15 cellular contexts compared by ENCODE assay signal in the genomic region with DNA sequence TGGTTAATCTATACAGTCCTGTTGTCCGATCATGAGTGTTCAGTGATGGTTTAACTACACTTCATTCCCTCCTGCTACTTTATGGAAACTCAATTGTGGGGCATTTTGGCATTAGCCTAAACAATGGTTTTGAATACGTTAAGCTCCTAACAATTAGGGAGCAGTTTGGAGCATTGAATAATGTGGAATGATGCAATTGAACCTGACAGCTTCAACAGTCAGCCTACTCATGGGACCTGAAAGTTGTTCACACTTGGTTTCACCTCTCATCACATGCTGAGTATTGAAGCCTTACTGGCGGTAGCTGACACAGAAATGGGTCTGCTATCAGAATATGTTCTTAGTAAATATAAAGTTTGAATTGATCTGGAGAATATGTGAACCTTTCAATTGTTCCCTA.
DNase-seq lines count a peak whose midpoint lies in the region; ATAC-seq and TF ChIP-seq lines count a peak whose summit lies in the region.
"Had no signal": no experiment of that assay in that cellular context is flagged by ENCODE, and none has a peak within 500 bp of the region (broad histone marks: within the 10 kb centered on the region; RNA-seq: fewer than 3 reads in every experiment).

No MANE protein-coding gene starts in this region.

- H3K27me3 Mint-ChIP-seq in brain (no peaks in the 10 kb centered on the region), neural progenitor cell (ENCODE audit: insufficient read depth, low read depth) (no peaks in the 10 kb centered on the region)
- H3K27me3 Mint-ChIP-seq: stimulated activated naive B cell treated with anti-CD40 and anti-IgM and Interleukin-4, amounts not matched to agents 10 μg/mL and 1 μg/mL and 100 μg/mL, for 72 hours had no signal

- peaks cover 2% of the 10 kb centered on the region for H3K79me1 ChIP-seq in mesenchymal stem cell (replicated peaks; ENCODE audit: low read length, poor library complexity, severe bottlenecking)

- no peak overlapping the region for H3K4ac ChIP-seq in mesenchymal stem cell (ENCODE audit: low read depth in 1 of 2, low read length in 2 of 2)

- H3K23ac ChIP-seq in mesenchymal stem cell (ENCODE audit: low read length in 2 of 2) = no peak overlapping the region

- peaks cover 27% of the 10 kb centered on the region for H3K36me3 Mint-ChIP-seq in brain
- H3K36me3 Mint-ChIP-seq in neural progenitor cell = peaks cover 22% of the 10 kb centered on the region

- H2BK5ac ChIP-seq in mesenchymal stem cell (ENCODE audit: low read depth, low read length, poor library complexity, severe bottlenecking) = no peak overlapping the region

- no peak overlapping the region for H3K9ac ChIP-seq in neural progenitor cell
- H3K9ac ChIP-seq in mesenchymal stem cell (ENCODE audit: low read length) = no peak overlapping the region

- H4K91ac ChIP-seq in mesenchymal stem cell (ENCODE audit: low read length) = no peak overlapping the region

- no peak overlapping the region for H2BK120ac ChIP-seq in mesenchymal stem cell (ENCODE audit: low read depth, low read length)

- H3K27me3 ChIP-seq in neural progenitor cell (no peaks in the 10 kb centered on the region), mesenchymal stem cell (ENCODE audit: control insufficient read depth in 1 of 2, insufficient read depth in 1 of 2, low read length in 2 of 2) (no peaks in the 10 kb centered on the region)
- H3K27me3 ChIP-seq: esophagus squamous epithelium had no signal

- H3K4me1 Mint-ChIP-seq in brain (peaks cover 79% of the 10 kb centered on the region), neural progenitor cell (peaks cover 42% of the 10 kb centered on the region)

- H3K36me3 ChIP-seq in neural progenitor cell (peaks cover under 1% of the 10 kb centered on the region), mesenchymal stem cell (ENCODE audit: control insufficient read depth in 1 of 2, insufficient read depth in 2 of 2, low read depth in 1 of 2, low read length in 2 of 2) (peaks cover 0 to 49% of the 10 kb centered on the region in 2 experiments)

- H3K9me3 ChIP-seq in neural progenitor cell (ENCODE audit: low read depth) (no peaks in the 10 kb centered on the region), mesenchymal stem cell (ENCODE audit: control insufficient read depth, low read length) (no peaks in the 10 kb centered on the region)
- H3K9me3 ChIP-seq: esophagus squamous epithelium had no signal

- H3K4me2 ChIP-seq in neural progenitor cell (no peak overlapping the region), mesenchymal stem cell (ENCODE audit: low read length, poor library complexity, severe bottlenecking) (no peak overlapping the region)

- peaks cover 20% of the 10 kb centered on the region for H3F3A ChIP-seq in neural progenitor cell (ENCODE audit: low read depth)

- 90% methylated on average over 3 of the region's 3 CpGs for WGBS in mesenchymal stem cell

- DNase-seq in NCI-H2107 treated with DMSO at 0.1 percent for 48 hours (lab: John Stamatoyannopoulos, UW; ENCODE audit: unreplicated experiment) = peak; percentile 3
- no peak for DNase-seq in NCI-H2107 (lab: John Stamatoyannopoulos, UW)
- peak; percentile 35 for DNase-seq in neural progenitor cell (ENCODE audit: low spot score)
- DNase-seq in NCI-H2227 (lab: John Stamatoyannopoulos, UW; ENCODE audit: unreplicated experiment) = no peak
- DNase-seq in mesenchymal stem cell = no peak
- DNase-seq: activated CD8-positive, alpha-beta memory T cell treated with anti-CD3 and anti-CD28 coated beads, Interleukin-2, amount 50 U/mL, for 4 hours; esophagus squamous epithelium; MV-4-11; stimulated activated naive B cell treated with anti-CD40 and anti-IgM and Interleukin-4, amounts not matched to agents 10 μg/mL and 1 μg/mL and 100 μg/mL, for 72 hours had no signal

- H3K4me3 ChIP-seq in neural progenitor cell (no peak overlapping the region), mesenchymal stem cell (ENCODE audit: insufficient read depth in 1 of 2, low read depth in 1 of 2, low read length in 2 of 2) (no peak overlapping the region)
- H3K4me3 ChIP-seq: esophagus squamous epithelium, lung had no signal

- no peaks in the 10 kb centered on the region for H3K9me3 Mint-ChIP-seq in brain
- H3K9me3 Mint-ChIP-seq in neural progenitor cell = no peaks in the 10 kb centered on the region
- H3K9me3 Mint-ChIP-seq: neural crest cell had no signal

- TF ChIP-seq CTCF in brain (conservative IDR thresholded peaks at IDR 0.05) = no peak
- TF ChIP-seq CTCF in neural progenitor cell (IDR thresholded peaks at IDR 0.05) = no peak

- no peak overlapping the region for H2AK5ac ChIP-seq in mesenchymal stem cell (ENCODE audit: low read length, severe bottlenecking)

- H3K27ac ChIP-seq in neural progenitor cell = no peak overlapping the region
- no peak overlapping the region for H3K27ac ChIP-seq in mesenchymal stem cell (ENCODE audit: low read length, poor library complexity, severe bottlenecking)
- H3K27ac ChIP-seq: 22Rv1, esophagus squamous epithelium had no signal

- ATAC-seq in HG03432 (IDR thresholded peaks at IDR 0.05; ENCODE audit: unreplicated experiment) (peak; percentile 33), GM18907 (IDR thresholded peaks at IDR 0.05; ENCODE audit: unreplicated experiment) (no peak)
- ATAC-seq: stimulated activated naive B cell treated with anti-CD40 and anti-IgM and Interleukin-4, amounts not matched to agents 10 μg/mL and 1 μg/mL and 100 μg/mL, for 72 hours had no signal

- H2BK12ac ChIP-seq in mesenchymal stem cell (ENCODE audit: low read length in 2 of 2) = no peak overlapping the region

- no peak overlapping the region for H2BK15ac ChIP-seq in mesenchymal stem cell (ENCODE audit: low read depth, poor library complexity, severe bottlenecking)

- H3K27ac Mint-ChIP-seq in brain = peak overlapping the region; percentile 57 to 78 (median 62)
- no peak overlapping the region for H3K27ac Mint-ChIP-seq in neural progenitor cell
- H3K27ac Mint-ChIP-seq: stimulated activated naive B cell treated with anti-CD40 and anti-IgM and Interleukin-4, amounts not matched to agents 10 μg/mL and 1 μg/mL and 100 μg/mL, for 72 hours had no signal

- H3K14ac ChIP-seq in mesenchymal stem cell (ENCODE audit: low read length in 2 of 2) = no peak overlapping the region

- no peak overlapping the region for H3K18ac ChIP-seq in mesenchymal stem cell (ENCODE audit: low read depth in 1 of 2, low read length in 2 of 2)

- H4K8ac ChIP-seq in mesenchymal stem cell (ENCODE audit: low read length) = no peak overlapping the region

- peaks cover 28% of the 10 kb centered on the region for H3K79me2 ChIP-seq in neural progenitor cell (ENCODE audit: low read depth)

- peak overlapping the region in 2 of 5 experiments; percentile 17 to 46 for H3K4me3 Mint-ChIP-seq in brain
- no peak overlapping the region for H3K4me3 Mint-ChIP-seq in neural progenitor cell
- H3K4me3 Mint-ChIP-seq: neural crest cell; stimulated activated naive B cell treated with anti-CD40 and anti-IgM and Interleukin-4, amounts not matched to agents 10 μg/mL and 1 μg/mL and 100 μg/mL, for 72 hours had no signal

- H4K20me1 ChIP-seq in neural progenitor cell (ENCODE audit: low read depth) = peaks cover 22% of the 10 kb centered on the region

- H2AFZ ChIP-seq in neural progenitor cell (replicated peaks) = no peak overlapping the region
- no peak overlapping the region for H2AFZ ChIP-seq in mesenchymal stem cell (ENCODE audit: low read depth, low read length)

- H3K4me1 ChIP-seq in neural progenitor cell (peaks cover 19% of the 10 kb centered on the region), mesenchymal stem cell (ENCODE audit: control insufficient read depth, insufficient read depth, low read depth, low read length) (no peaks in the 10 kb centered on the region)

Comparison
In these comparisons a context has a peak if more than half of its experiments do, and no peak if none do; other contexts are left out.
1. DNase-seq: peak in NCI-H2107 treated with DMSO at 0.1 percent for 48 hours (single experiment) and neural progenitor cell (single experiment); none in NCI-H2107 (single experiment), NCI-H2227 (single experiment) and mesenchymal stem cell (single experiment).